In the genomic region with DNA sequence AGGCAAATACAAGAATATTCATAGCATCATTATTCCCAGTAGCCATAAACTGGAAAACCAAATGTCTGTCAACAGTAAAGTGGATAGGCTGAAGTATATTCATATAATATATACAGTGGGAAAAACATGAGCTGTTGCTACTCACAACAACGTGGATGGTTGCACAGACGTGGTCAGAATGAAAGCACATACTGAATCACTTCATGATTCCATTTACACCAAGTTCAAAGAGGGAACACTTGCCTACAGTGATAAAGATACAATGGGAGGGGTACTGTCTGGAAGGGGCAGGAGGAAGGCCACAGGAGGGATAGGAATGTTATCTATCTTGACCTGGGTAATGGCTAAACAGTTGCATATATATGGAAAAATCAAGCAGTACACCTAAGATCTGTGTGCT, we compare ENCODE assay signal across 1 cellular context.
TF ChIP-seq lines count a peak whose summit lies in the region.

No MANE protein-coding gene starts in this region.

TF ChIP-seq in IMR-90, 13 proteins besides CTCF, POLR2A, EP300 and RAD21 (continued from another document):
- no peak for TF ChIP-seq RCOR1 (IDR thresholded peaks at IDR 0.05; ENCODE audit: insufficient replicate concordance, low read length)
- no peak for TF ChIP-seq MXI1 (IDR thresholded peaks at IDR 0.05; ENCODE audit: borderline replicate concordance, low read depth, low read length)
- no peak for TF ChIP-seq MAFK (IDR thresholded peaks at IDR 0.05; ENCODE audit: low read depth, low read length)
- no peak for TF ChIP-seq RFX5 (IDR thresholded peaks at IDR 0.05; ENCODE audit: low read depth, low read length)
- TF ChIP-seq, protein P1, sequence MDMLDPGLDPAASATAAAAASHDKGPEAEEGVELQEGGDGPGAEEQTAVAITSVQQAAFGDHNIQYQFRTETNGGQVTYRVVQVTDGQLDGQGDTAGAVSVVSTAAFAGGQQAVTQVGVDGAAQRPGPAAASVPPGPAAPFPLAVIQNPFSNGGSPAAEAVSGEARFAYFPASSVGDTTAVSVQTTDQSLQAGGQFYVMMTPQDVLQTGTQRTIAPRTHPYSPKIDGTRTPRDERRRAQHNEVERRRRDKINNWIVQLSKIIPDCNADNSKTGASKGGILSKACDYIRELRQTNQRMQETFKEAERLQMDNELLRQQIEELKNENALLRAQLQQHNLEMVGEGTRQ (IDR thresholded peaks at IDR 0.05; ENCODE audit: low read depth, low read length): no peak
- TF ChIP-seq FOS (IDR thresholded peaks at IDR 0.05; ENCODE audit: low read depth, low read length): no peak
- no peak for TF ChIP-seq BHLHE40 (IDR thresholded peaks at IDR 0.05; ENCODE audit: low read depth, low read length)
- TF ChIP-seq CHD1 (IDR thresholded peaks at IDR 0.05; ENCODE audit: low read depth, low read length): no peak
- TF ChIP-seq MAZ (IDR thresholded peaks at IDR 0.05; ENCODE audit: borderline replicate concordance, low read depth, low read length): no peak
- no peak for TF ChIP-seq SMC3 (IDR thresholded peaks at IDR 0.05; ENCODE audit: low read depth, low read length)
- TF ChIP-seq, protein P2, sequence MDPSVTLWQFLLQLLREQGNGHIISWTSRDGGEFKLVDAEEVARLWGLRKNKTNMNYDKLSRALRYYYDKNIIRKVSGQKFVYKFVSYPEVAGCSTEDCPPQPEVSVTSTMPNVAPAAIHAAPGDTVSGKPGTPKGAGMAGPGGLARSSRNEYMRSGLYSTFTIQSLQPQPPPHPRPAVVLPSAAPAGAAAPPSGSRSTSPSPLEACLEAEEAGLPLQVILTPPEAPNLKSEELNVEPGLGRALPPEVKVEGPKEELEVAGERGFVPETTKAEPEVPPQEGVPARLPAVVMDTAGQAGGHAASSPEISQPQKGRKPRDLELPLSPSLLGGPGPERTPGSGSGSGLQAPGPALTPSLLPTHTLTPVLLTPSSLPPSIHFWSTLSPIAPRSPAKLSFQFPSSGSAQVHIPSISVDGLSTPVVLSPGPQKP (IDR thresholded peaks at IDR 0.05; ENCODE audit: borderline replicate concordance, low read depth, low read length): no peak
